Comparison of ENCODE assay signal across 16 cellular contexts in the genomic region with DNA sequence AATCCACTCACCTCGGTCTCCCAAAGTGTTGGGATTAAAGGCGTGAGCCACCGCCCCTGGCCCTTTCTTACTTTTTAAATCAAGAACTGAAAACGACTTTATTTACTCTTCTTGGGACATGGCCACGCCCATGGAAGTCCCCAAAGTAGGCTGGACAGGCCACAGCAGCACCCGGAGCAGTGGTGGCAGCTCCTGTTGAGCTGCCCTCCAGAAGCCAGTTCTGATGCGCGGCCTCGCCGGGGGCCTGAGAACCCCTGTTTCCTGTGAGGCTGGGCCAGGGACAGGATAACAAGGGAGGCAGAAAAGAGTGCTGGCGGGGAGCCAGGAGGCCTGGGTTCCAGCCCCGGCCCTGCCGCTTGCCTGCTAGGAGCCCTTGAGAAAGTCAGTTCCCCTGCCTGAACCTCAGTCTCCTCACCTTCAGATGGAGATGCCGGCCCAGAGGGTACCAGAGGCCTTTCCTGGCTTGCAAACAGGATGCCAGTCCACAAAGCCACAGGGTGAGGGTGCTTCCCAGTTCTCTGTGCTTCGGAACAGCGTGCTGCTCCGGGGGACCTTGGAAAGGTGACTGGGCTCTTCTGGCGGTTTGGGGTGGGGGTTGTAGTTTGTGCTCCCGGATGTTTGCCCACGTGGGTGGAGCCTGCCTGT. TPM values are rescaled to one million over a fixed set of nuclear protein-coding genes. Genes with fewer than 3 reads are reported as not detected.
DNase-seq lines count a peak whose midpoint lies in the region; FAIRE-seq and TF ChIP-seq lines count a peak whose summit lies in the region.
"Had no signal": no experiment of that assay in that cellular context is flagged by ENCODE, and none has a peak within 500 bp of the region (broad histone marks: within the 10 kb centered on the region; RNA-seq: fewer than 3 reads in every experiment).

No MANE protein-coding gene starts in this region.

- intact Hi-C loops in activated CD4-positive, alpha-beta memory T cell treated with anti-CD3 and anti-CD28 coated beads for 36 hours (cut with micrococcal nuclease), result no loop called here

- H3K23ac ChIP-seq in neuronal stem cell (ENCODE audit: low read depth, low read length, poor library complexity), result no peak overlapping the region

- no CpG with 5 or more reads among the region's 20 CpGs for WGBS in neuronal stem cell (ENCODE audit: extremely low coverage in 2 of 2, insufficient read length in 2 of 2, insufficient replicate concordance in 1 of 2), 2 donors

- peaks cover 4% of the 10 kb centered on the region for H3K27me3 Mint-ChIP-seq in activated CD4-positive, alpha-beta memory T cell treated with anti-CD3 and anti-CD28 coated beads for 36 hours
- peaks cover 29% of the 10 kb centered on the region for H3K27me3 Mint-ChIP-seq in activated CD4-positive, alpha-beta memory T cell treated with anti-CD3 and anti-CD28 coated beads, Interleukin-2, amount 10 ng/mL, durations not matched to agents 7 days and 5 days
- H3K27me3 Mint-ChIP-seq in activated naive CD8-positive, alpha-beta T cell, result no peaks in the 10 kb centered on the region

- no peak for TF ChIP-seq CTCF in GM13976 (IDR thresholded peaks at IDR 0.05; ENCODE audit: borderline replicate concordance, control extremely low read depth, extremely low read depth, insufficient read depth, missing control alignments)

- POLR2A ChIA-PET in activated CD4-positive, alpha-beta memory T cell treated with anti-CD3 and anti-CD28 coated beads for 36 hours (lab: Charles Lee), result no interaction called here
- POLR2A ChIA-PET in activated CD4-positive, alpha-beta memory T cell treated with anti-CD3 and anti-CD28 coated beads, Interleukin-2, amount 10 ng/mL, durations not matched to agents 7 days and 5 days (lab: Charles Lee), result no interaction called here

- in situ Hi-C loops in GM13976 (cut with MboI; ENCODE audit: low sequenced_read_pairs, unreplicated experiment), result no loop called here

- no peak overlapping the region for H3K4me2 ChIP-seq in neuronal stem cell (ENCODE audit: insufficient read depth, low read length, poor library complexity, severe bottlenecking)

- no peak overlapping the region for H3K4me3 Mint-ChIP-seq in activated CD4-positive, alpha-beta memory T cell treated with anti-CD3 and anti-CD28 coated beads for 36 hours
- no peak overlapping the region for H3K4me3 Mint-ChIP-seq in activated CD4-positive, alpha-beta memory T cell treated with anti-CD3 and anti-CD28 coated beads, Interleukin-2, amount 10 ng/mL, durations not matched to agents 7 days and 5 days
- peak overlapping the region; percentile 35 for H3K4me3 Mint-ChIP-seq in activated naive CD8-positive, alpha-beta T cell

- H3K27ac Mint-ChIP-seq in activated CD4-positive, alpha-beta memory T cell treated with anti-CD3 and anti-CD28 coated beads for 36 hours, result no peak overlapping the region
- no peak overlapping the region for H3K27ac Mint-ChIP-seq in activated CD4-positive, alpha-beta memory T cell treated with anti-CD3 and anti-CD28 coated beads, Interleukin-2, amount 10 ng/mL, durations not matched to agents 7 days and 5 days
- H3K27ac Mint-ChIP-seq in activated naive CD8-positive, alpha-beta T cell, result no peak overlapping the region

- peaks cover 0 to 36% (median 0%) of the 10 kb centered on the region in 3 experiments for H3K27me3 ChIP-seq in neuronal stem cell (ENCODE audit: control insufficient read depth in 3 of 3, insufficient read depth in 3 of 3, low read depth in 1 of 3, low read length in 3 of 3)

- peak overlapping the region; percentile 75 for H3K14ac ChIP-seq in neuronal stem cell (ENCODE audit: low read length)

- H2BK5ac ChIP-seq in neuronal stem cell (ENCODE audit: low read length), result no peak overlapping the region

- no peak for FAIRE-seq in GM19239 (lab: Jason Lieb, UNC)
- FAIRE-seq: frontal cortex had no signal

- CTCF ChIA-PET in activated CD4-positive, alpha-beta memory T cell treated with anti-CD3 and anti-CD28 coated beads for 36 hours (lab: Charles Lee), result interaction anchor here (1.8 kb wide), 1 partner anchor 230 kb away, joined by 3 read pairs; no protein-coding TSS in a partner anchor
- CTCF ChIA-PET in activated CD4-positive, alpha-beta memory T cell treated with anti-CD3 and anti-CD28 coated beads, Interleukin-2, amount 10 ng/mL, durations not matched to agents 7 days and 5 days (lab: Charles Lee), result no interaction called here

- no peaks in the 10 kb centered on the region for H3K36me3 ChIP-seq in neuronal stem cell (replicated peaks in 1 of 2; ENCODE audit: control insufficient read depth in 2 of 2, insufficient read depth in 2 of 2, low read length in 2 of 2)

- peak overlapping the region; percentile 10 for H2AK5ac ChIP-seq in neuronal stem cell (ENCODE audit: low read depth, low read length)

- peaks cover 6% of the 10 kb centered on the region for H3K4me1 Mint-ChIP-seq in activated CD4-positive, alpha-beta memory T cell treated with anti-CD3 and anti-CD28 coated beads for 36 hours (ENCODE audit: low read depth)
- H3K4me1 Mint-ChIP-seq in activated CD4-positive, alpha-beta memory T cell treated with anti-CD3 and anti-CD28 coated beads, Interleukin-2, amount 10 ng/mL, durations not matched to agents 7 days and 5 days, result peaks cover 4% of the 10 kb centered on the region
- peaks cover 24% of the 10 kb centered on the region for H3K4me1 Mint-ChIP-seq in activated naive CD8-positive, alpha-beta T cell (ENCODE audit: low read depth)

- no peak overlapping the region for H3K9ac ChIP-seq in neuronal stem cell (ENCODE audit: low read depth, low read length, poor library complexity)

- no peak overlapping the region for H3K4me3 ChIP-seq in neuronal stem cell (ENCODE audit: low read length in 2 of 2)

- H3K4me1 ChIP-seq in neuronal stem cell (ENCODE audit: control insufficient read depth in 2 of 2, insufficient read depth in 1 of 2, low read depth in 1 of 2, low read length in 2 of 2), result peaks cover 0 to 6% of the 10 kb centered on the region in 2 donors

- H3K18ac ChIP-seq in neuronal stem cell (ENCODE audit: low read length), result no peak overlapping the region

- H4K8ac ChIP-seq in neuronal stem cell (ENCODE audit: low read depth, low read length), result no peak overlapping the region

- no peak overlapping the region for H2BK12ac ChIP-seq in neuronal stem cell (ENCODE audit: low read length)

- no peaks in the 10 kb centered on the region for H3K36me3 Mint-ChIP-seq in activated CD4-positive, alpha-beta memory T cell treated with anti-CD3 and anti-CD28 coated beads for 36 hours
- no peaks in the 10 kb centered on the region for H3K36me3 Mint-ChIP-seq in activated CD4-positive, alpha-beta memory T cell treated with anti-CD3 and anti-CD28 coated beads, Interleukin-2, amount 10 ng/mL, durations not matched to agents 7 days and 5 days (ENCODE audit: low read depth)
- no peaks in the 10 kb centered on the region for H3K36me3 Mint-ChIP-seq in activated naive CD8-positive, alpha-beta T cell

- no peak overlapping the region for H3K27ac ChIP-seq in neuronal stem cell (replicated peaks; ENCODE audit: low read length)

- no peak overlapping the region for H2BK120ac ChIP-seq in neuronal stem cell (ENCODE audit: low read depth, low read length)

- no peak overlapping the region for H2BK15ac ChIP-seq in neuronal stem cell (ENCODE audit: low read length)

- H3K4ac ChIP-seq in neuronal stem cell (ENCODE audit: low read length), result no peak overlapping the region

- no peaks in the 10 kb centered on the region for H3K9me3 Mint-ChIP-seq in activated CD4-positive, alpha-beta memory T cell treated with anti-CD3 and anti-CD28 coated beads for 36 hours
- H3K9me3 Mint-ChIP-seq in activated CD4-positive, alpha-beta memory T cell treated with anti-CD3 and anti-CD28 coated beads, Interleukin-2, amount 10 ng/mL, durations not matched to agents 7 days and 5 days, result no peaks in the 10 kb centered on the region
- no peaks in the 10 kb centered on the region for H3K9me3 Mint-ChIP-seq in activated naive CD8-positive, alpha-beta T cell (ENCODE audit: low read depth)

- no peak overlapping the region for H2AFZ ChIP-seq in neuronal stem cell (ENCODE audit: low read length)

- H4K91ac ChIP-seq in neuronal stem cell (ENCODE audit: low read depth, low read length, poor library complexity), result no peak overlapping the region

- H3K9me3 ChIP-seq in neuronal stem cell (replicated peaks in 1 of 2; ENCODE audit: control insufficient read depth in 2 of 2, insufficient read depth in 1 of 2, low read depth in 1 of 2, low read length in 2 of 2), result no peaks in the 10 kb centered on the region

- DNase-seq in activated CD4-positive, alpha-beta memory T cell treated with anti-CD3 and anti-CD28 coated beads for 36 hours, result peak; percentile 22
- DNase-seq in activated CD4-positive, alpha-beta memory T cell treated with anti-CD3 and anti-CD28 coated beads, Interleukin-2, amount 10 ng/mL, durations not matched to agents 7 days and 5 days, result no peak
- DNase-seq in GM13976 (ENCODE audit: low spot score) (peak; percentile 64), neuronal stem cell (ENCODE audit: low spot score) (no peak), D341Med (ENCODE audit: low spot score) (no peak), GM19239 (ENCODE audit: insufficient read length, low spot score) (no peak), RKO (ENCODE audit: low spot score) (no peak)
- DNase-seq: HCEC 1CT, Karpas-422, mesenchymal stem cell, NCI-H1694 treated with DMSO at 0.1 percent for 48 hours, nucleus accumbens, SW 1271 had no signal

- no peaks in the 10 kb centered on the region for H3K79me1 ChIP-seq in neuronal stem cell (ENCODE audit: low read depth, low read length)

RNA-seq across cellular contexts. Expression of a gene that starts 59.4 kb away (rescaled TPM):
- 100 to 1,000 TPM; 153 to 155 TPM for total RNA-seq in activated CD4-positive, alpha-beta memory T cell treated with anti-CD3 and anti-CD28 coated beads for 36 hours
- 100 to 1,000 TPM; 177 to 183 TPM for total RNA-seq in activated CD4-positive, alpha-beta memory T cell treated with anti-CD3 and anti-CD28 coated beads, Interleukin-2, amount 10 ng/mL, durations not matched to agents 7 days and 5 days
- 0.15 TPM for polyA plus RNA-seq in neuronal stem cell (2013, experiment 1 of 2)
- polyA plus RNA-seq in neuronal stem cell (2013, experiment 2 of 2), result 0.25 TPM
- total RNA-seq: frontal cortex, NCI-H460 had no signal

Comparison
In these comparisons a context has a peak if more than half of its experiments do, and no peak if none do; other contexts are left out.
1. DNase-seq: peak in activated CD4-positive, alpha-beta memory T cell treated with anti-CD3 and anti-CD28 coated beads for 36 hours (single experiment) and GM13976 (single experiment); none in activated CD4-positive, alpha-beta memory T cell treated with anti-CD3 and anti-CD28 coated beads, Interleukin-2, amount 10 ng/mL, durations not matched to agents 7 days and 5 days (single experiment), neuronal stem cell (single experiment), D341Med (single experiment), GM19239 (single experiment) and RKO (single experiment).